In the genomic region with DNA sequence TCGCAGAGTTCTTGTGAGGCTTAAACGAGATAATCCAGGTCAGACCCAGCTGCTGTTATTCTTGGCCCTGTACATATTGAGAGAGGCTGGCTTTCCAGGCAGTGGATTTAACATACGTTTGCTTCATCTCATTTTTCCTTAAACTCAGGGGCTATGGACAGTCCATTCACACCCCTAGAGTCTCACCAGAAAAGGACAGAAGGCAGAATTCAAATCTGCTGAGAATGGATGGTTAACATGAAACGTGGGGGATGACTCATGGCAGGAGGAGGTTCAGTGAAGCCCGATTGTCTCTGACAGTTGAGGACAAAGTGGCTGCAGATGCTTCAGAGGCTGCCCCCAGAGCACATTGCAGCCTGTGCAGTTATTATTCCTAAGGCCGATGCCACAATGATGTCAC, we compare ENCODE assay signal across 13 cellular contexts. TPM values are rescaled to one million over a fixed set of nuclear protein-coding genes. Genes with fewer than 3 reads are reported as not detected.
DNase-seq lines count a peak whose midpoint lies in the region; ATAC-seq, FAIRE-seq and TF ChIP-seq lines count a peak whose summit lies in the region.
"Had no signal": no experiment of that assay in that cellular context is flagged by ENCODE, and none has a peak within 500 bp of the region (broad histone marks: within the 10 kb centered on the region; RNA-seq: fewer than 3 reads in every experiment).

No MANE protein-coding gene starts in this region.

- no peak overlapping the region for H3K4me2 ChIP-seq in IMR-90 (ENCODE audit: low read depth, low read length)

- H2BK5ac ChIP-seq in IMR-90 (ENCODE audit: low read depth, low read length, poor library complexity, severe bottlenecking): no peak overlapping the region

- no peak overlapping the region for H2BK20ac ChIP-seq in IMR-90 (ENCODE audit: low read depth, low read length)

- intact Hi-C loops in IMR-90 (cut with micrococcal nuclease) (no loop called here), Right ventricle myocardium inferior (cut with DNase I) (no loop called here)

- 11% methylated on average over 2 of the region's 6 CpGs; no CpG with 5 or more reads in 1 of the 2 experiments for WGBS in IMR-90 (ENCODE audit: extremely low coverage in 2 of 2, insufficient read length in 1 of 2), 2 experiments

- dilution Hi-C loops in IMR-90 (cut with HindIII; ENCODE audit: low sequenced_read_pairs, unreplicated experiment): no loop called here

- peak overlapping the region; percentile 22; the same call in 2 of the 3 replicates for H2BK15ac ChIP-seq in IMR-90 (ENCODE audit: low read depth, low read length)

- no TSS peak for BruUV-seq in IMR-90 (replicated peaks; lab: Mats Ljungman, UMichigan)

- no peak overlapping the region for H2AK5ac ChIP-seq in IMR-90 (ENCODE audit: low read depth, low read length)

- in situ Hi-C loops in IMR-90 (cut with MboI; ENCODE audit: low sequenced_read_pairs): no loop called here

- peaks cover 3% of the 10 kb centered on the region; the same call in 1 of the 2 replicates for H3K9me1 ChIP-seq in IMR-90 (ENCODE audit: insufficient read depth, low read length)

- DNase-seq in AG10803 (ENCODE audit: low read depth) (peak; percentile 34), IMR-90 (peak; percentile 65), RCC 7860 (ENCODE audit: low spot score) (peak; percentile 86), fibroblast of pulmonary artery (ENCODE audit: low read depth) (peak; percentile 48), NCI-H2081 treated with DMSO at 0.1 percent for 48 hours (lab: John Stamatoyannopoulos, UW) (no peak), Right ventricle myocardium inferior (ENCODE audit: missing footprints) (no peak)
- DNase-seq: cortex of kidney, midbrain, uterus had no signal

- CTCF ChIA-PET in IMR-90 (lab: Yijun Ruan, JAX): interaction anchor here (0.7 to 0.8 kb wide), 2 partner anchors 365 to 565 kb away, joined by 4 read pairs; no protein-coding TSS in a partner anchor

- no peak overlapping the region for H2BK120ac ChIP-seq in IMR-90 (ENCODE audit: low read depth, low read length)

- H4K91ac ChIP-seq in IMR-90 (ENCODE audit: insufficient read depth, low read depth, low read length): no peak overlapping the region; the same call in 1 of the 2 replicates

- no peaks in the 10 kb centered on the region for H4K20me1 ChIP-seq in IMR-90 (ENCODE audit: insufficient read depth, low read length)

- POLR2A ChIA-PET in IMR-90 (lab: Charles Lee; ENCODE audit: unreplicated experiment): no interaction called here

- TF ChIP-seq POLR2A in IMR-90 (IDR thresholded peaks at IDR 0.05; ENCODE audit: low read depth, low read length): no peak

- H3K4ac ChIP-seq in IMR-90 (ENCODE audit: low read depth, low read length): no peak overlapping the region

- peak overlapping the region; percentile 9 for H2AFZ ChIP-seq in IMR-90 (replicated peaks; ENCODE audit: low read length, poor library complexity)

- no peak overlapping the region for H3K23ac ChIP-seq in IMR-90 (ENCODE audit: low read depth, low read length)

- no peak overlapping the region for H3K56ac ChIP-seq in IMR-90 (ENCODE audit: extremely low read depth, insufficient read depth, low read length)

- no peak for TF ChIP-seq RAD21 in IMR-90 (IDR thresholded peaks at IDR 0.05; ENCODE audit: low read length)

- H3K14ac ChIP-seq in IMR-90 (replicated peaks; ENCODE audit: low read depth, low read length): no peak overlapping the region

- no peaks in the 10 kb centered on the region; the same call in 1 of the 2 replicates for H3K36me3 ChIP-seq in IMR-90 (ENCODE audit: control insufficient read depth, insufficient read depth, low read length)
- H3K36me3 ChIP-seq: uterus had no signal

- H4K5ac ChIP-seq in IMR-90 (ENCODE audit: low read depth, low read length): no peak overlapping the region

- no peaks in the 10 kb centered on the region for H3K27me3 ChIP-seq in IMR-90 (ENCODE audit: control insufficient read depth, insufficient read depth, low read length)
- H3K27me3 ChIP-seq: uterus had no signal

- peaks cover 3 to 5% of the 10 kb centered on the region in 2 experiments; a peak in 3 of 4 replicates for H3K79me1 ChIP-seq in IMR-90 (ENCODE audit: low read depth in 1 of 2, low read length in 2 of 2)

- H3K4me1 ChIP-seq in IMR-90 (ENCODE audit: control insufficient read depth, insufficient read depth, low read length): peaks cover 5% of the 10 kb centered on the region

- H3K18ac ChIP-seq in IMR-90 (ENCODE audit: low read depth, low read length): no peak overlapping the region

- ATAC-seq in IMR-90 (ENCODE audit: low read depth) (peak; percentile 50; the same call in 1 of the 2 replicates), HG02588 (IDR thresholded peaks at IDR 0.05; ENCODE audit: unreplicated experiment) (no peak), HG02798 (IDR thresholded peaks at IDR 0.05; ENCODE audit: poor library complexity, unreplicated experiment) (no peak), Right ventricle myocardium inferior (no peak)

- H2AK9ac ChIP-seq in IMR-90 (replicated peaks; ENCODE audit: low read depth, low read length, poor library complexity): no peak overlapping the region

- H4K8ac ChIP-seq in IMR-90 (ENCODE audit: low read depth in 2 of 2, low read length in 2 of 2): no peak overlapping the region

- H3K4me3 ChIP-seq in AG10803 (ENCODE audit: low read length): no peak overlapping the region
- no peak overlapping the region for H3K4me3 ChIP-seq in IMR-90 (ENCODE audit: insufficient read depth, low read depth, low read length)
- no peak overlapping the region for H3K4me3 ChIP-seq in fibroblast of pulmonary artery (replicated peaks; ENCODE audit: low read depth, low read length)
- H3K4me3 ChIP-seq: uterus had no signal

- no peak overlapping the region for H3K9ac ChIP-seq in IMR-90 (ENCODE audit: low read depth, low read length)

- FAIRE-seq in RCC 7860 (lab: Jason Lieb, UNC): peak; percentile 93
- FAIRE-seq: GM12891 had no signal

- no peaks in the 10 kb centered on the region for H3K9me3 ChIP-seq in IMR-90 (ENCODE audit: control insufficient read depth, insufficient read depth, low read length)
- H3K9me3 ChIP-seq: uterus had no signal

- TF ChIP-seq CTCF in AG10803 (conservative IDR thresholded peaks at IDR 0.05; ENCODE audit: low read length) (no peak), IMR-90 (conservative IDR thresholded peaks at IDR 0.05; ENCODE audit: low read depth, low read length) (no peak), fibroblast of pulmonary artery (IDR thresholded peaks at IDR 0.05; ENCODE audit: low read length, missing control alignments) (no peak)

- H3K27ac ChIP-seq in IMR-90 (ENCODE audit: insufficient read depth, low read length): no peak overlapping the region
- H3K27ac ChIP-seq: C4-2B, uterus had no signal

TF ChIP-seq in IMR-90, 13 proteins besides CTCF, POLR2A, EP300 and RAD21:
- TF ChIP-seq, protein P1, sequence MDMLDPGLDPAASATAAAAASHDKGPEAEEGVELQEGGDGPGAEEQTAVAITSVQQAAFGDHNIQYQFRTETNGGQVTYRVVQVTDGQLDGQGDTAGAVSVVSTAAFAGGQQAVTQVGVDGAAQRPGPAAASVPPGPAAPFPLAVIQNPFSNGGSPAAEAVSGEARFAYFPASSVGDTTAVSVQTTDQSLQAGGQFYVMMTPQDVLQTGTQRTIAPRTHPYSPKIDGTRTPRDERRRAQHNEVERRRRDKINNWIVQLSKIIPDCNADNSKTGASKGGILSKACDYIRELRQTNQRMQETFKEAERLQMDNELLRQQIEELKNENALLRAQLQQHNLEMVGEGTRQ (IDR thresholded peaks at IDR 0.05; ENCODE audit: low read depth, low read length): no peak
- no peak for TF ChIP-seq MAZ (IDR thresholded peaks at IDR 0.05; ENCODE audit: borderline replicate concordance, low read depth, low read length)
- no peak for TF ChIP-seq NFE2L2 (IDR thresholded peaks at IDR 0.05; ENCODE audit: low read depth, low read length)
- TF ChIP-seq FOS (IDR thresholded peaks at IDR 0.05; ENCODE audit: low read depth, low read length): peak; percentile 55
- TF ChIP-seq CHD1 (IDR thresholded peaks at IDR 0.05; ENCODE audit: low read depth, low read length): no peak
- no peak for TF ChIP-seq MXI1 (IDR thresholded peaks at IDR 0.05; ENCODE audit: borderline replicate concordance, low read depth, low read length)

RNA-seq across cellular contexts. Expression of gene TGFB2, which starts 39.4 kb away (rescaled TPM):
- total RNA-seq in IMR-90 (2012; rRNA removed): 3.8 and 5.3 TPM in 2 replicates
- polyA plus RNA-seq in IMR-90 (2012; rRNA removed): 2.3 and 3.7 TPM in 2 replicates
- polyA plus RNA-seq in IMR-90 (2012; cell fraction: cytosol; rRNA removed): 0.87 and 1.2 TPM in 2 replicates
- 0.58 and 2.9 TPM in 2 replicates for polyA plus RNA-seq in IMR-90 (2012; cell fraction: nucleus; rRNA removed; ENCODE audit: low replicate concordance)
- 1.6 TPM for total RNA-seq in Right ventricle myocardium inferior

Comparison
In these comparisons a context has a peak if more than half of its experiments do, and no peak if none do; other contexts are left out.
1. DNase-seq: peak in AG10803 (single experiment), IMR-90 (single experiment), RCC 7860 (single experiment) and fibroblast of pulmonary artery (single experiment); none in NCI-H2081 treated with DMSO at 0.1 percent for 48 hours (single experiment) and Right ventricle myocardium inferior (single experiment).